ENCODE assay signal across 8 cellular contexts in the genomic region with DNA sequence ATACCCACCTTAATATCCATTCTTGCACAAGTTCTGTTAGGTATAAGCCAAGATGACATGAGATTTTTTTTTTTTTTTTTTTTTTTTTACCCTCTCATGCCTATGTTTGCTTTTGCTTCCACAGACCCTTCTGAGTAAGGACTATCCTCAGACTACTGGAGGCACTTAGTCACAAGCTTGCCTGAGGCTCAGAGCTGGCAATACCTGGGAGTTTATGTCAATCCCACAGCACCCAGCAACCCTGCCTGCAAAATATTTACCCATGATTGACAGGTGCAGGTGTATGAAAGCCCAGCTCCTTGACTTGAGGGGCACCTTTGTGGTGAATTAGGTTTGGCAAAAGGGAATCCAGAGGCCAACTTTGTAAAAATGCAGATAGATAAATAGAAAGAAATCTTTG. TPM values are rescaled to one million over a fixed set of nuclear protein-coding genes. Genes with fewer than 3 reads are reported as not detected.
DNase-seq lines count a peak whose midpoint lies in the region; ATAC-seq and TF ChIP-seq lines count a peak whose summit lies in the region.
"Not testable (repeated sequence)": the region's sequence is repeated elsewhere in the genome, so short reads cannot be mapped to it uniquely, and the experiment has no call there.
"Had no signal": no experiment of that assay in that cellular context is flagged by ENCODE, and none has a peak within 500 bp of the region (broad histone marks: within the 10 kb centered on the region; RNA-seq: fewer than 3 reads in every experiment).

No MANE protein-coding gene starts in this region.

- H3F3A ChIP-seq in PC-9 (ENCODE audit: insufficient read depth, low read depth), result not testable (repeated sequence)

- not testable (repeated sequence) for H3K9me3 ChIP-seq in PC-9 (ENCODE audit: insufficient read depth, low read depth); mammary epithelial cell (replicated peaks; ENCODE audit: insufficient read depth, low read length); lung (ENCODE audit: control insufficient read depth in 2 of 2, insufficient read depth in 1 of 2, low read length in 1 of 2)

- not testable (repeated sequence) for H3K9me2 ChIP-seq in PC-9 (ENCODE audit: insufficient read depth)

- H2AFZ ChIP-seq in PC-9; mammary epithelial cell (ENCODE audit: low read depth, low read length): not testable (repeated sequence)

- H3K9ac ChIP-seq in mammary epithelial cell (ENCODE audit: insufficient read depth, low read length), result not testable (repeated sequence)

- H3K27ac ChIP-seq in PC-9; mammary epithelial cell (ENCODE audit: insufficient read depth, low read depth, low read length); lung (ENCODE audit: low read depth in 1 of 2, low read length in 1 of 2): not testable (repeated sequence)

- dilution Hi-C loops in mammary epithelial cell (cut with HindIII; ENCODE audit: low sequenced_read_pairs), result not testable (repeated sequence)

- ATAC-seq in lung (ENCODE audit: insufficient read depth, low FRiP score), result not testable (repeated sequence)

- peak; percentile 9 for DNase-seq in NCI-H748 (lab: John Stamatoyannopoulos, UW; ENCODE audit: unreplicated experiment)
- DNase-seq in PC-9, result peak; percentile 31 to 77
- DNase-seq in mammary epithelial cell, result peak; percentile 6
- peak; percentile 35 for DNase-seq in kidney tubule cell (ENCODE audit: low spot score)
- peak; percentile 47 for DNase-seq in lung (ENCODE audit: low spot score)
- DNase-seq in renal cortical epithelial cell (ENCODE audit: low read depth), result peak; percentile 4

- not testable (repeated sequence) for H3K79me2 ChIP-seq in PC-9 (ENCODE audit: low read depth); mammary epithelial cell (ENCODE audit: insufficient read depth, low read length)

- not testable (repeated sequence) for TF ChIP-seq CTCF in PC-9 (conservative IDR thresholded peaks at IDR 0.05); mammary epithelial cell (conservative IDR thresholded peaks at IDR 0.05 in 1 of 2, IDR thresholded peaks at IDR 0.05 in 1 of 2; ENCODE audit: extremely low read depth in 1 of 2, insufficient read depth in 1 of 2, low read depth in 1 of 2, low read length in 2 of 2); lung (IDR thresholded peaks at IDR 0.05; ENCODE audit: control extremely low read depth, extremely low read depth)

- not testable (repeated sequence) for H3K4me2 ChIP-seq in PC-9; mammary epithelial cell (ENCODE audit: insufficient read depth, low read depth, low read length)

- H3K27me3 ChIP-seq in PC-9 (ENCODE audit: insufficient read depth, low read depth); mammary epithelial cell (ENCODE audit: insufficient read depth, low read length); lung (ENCODE audit: control insufficient read depth, insufficient read depth): not testable (repeated sequence)

- CTCF ChIA-PET in PC-9 (lab: Charles Lee); mammary epithelial cell (lab: Charles Lee; ENCODE audit: low non-redundant PET): not testable (repeated sequence)

- intact Hi-C loops in PC-9 (cut with micrococcal nuclease; ENCODE audit: unreplicated experiment); mammary epithelial cell (cut with micrococcal nuclease): not testable (repeated sequence)

- H4K20me1 ChIP-seq in PC-9 (ENCODE audit: insufficient read depth); mammary epithelial cell (ENCODE audit: insufficient read depth, low read length): not testable (repeated sequence)

- H3K4me1 ChIP-seq in PC-9 (replicated peaks; ENCODE audit: insufficient read depth); mammary epithelial cell (ENCODE audit: insufficient read depth, low read length); lung (ENCODE audit: control insufficient read depth in 2 of 2, insufficient read depth in 2 of 2, low read length in 2 of 2): not testable (repeated sequence)

- BruUV-seq in PC-9 (replicated peaks; lab: Mats Ljungman, UMichigan); mammary epithelial cell (replicated peaks; lab: Mats Ljungman, UMichigan): not testable (repeated sequence)

- in situ Hi-C loops in mammary epithelial cell (cut with MboI; ENCODE audit: low sequenced_read_pairs in 2 of 2), result not testable (repeated sequence)

- not testable (repeated sequence) for H3K4me3 ChIP-seq in PC-9; mammary epithelial cell (replicated peaks in 1 of 3; ENCODE audit: insufficient read depth in 1 of 3, low read depth in 2 of 3, low read length in 3 of 3); lung

- not testable (repeated sequence) for H3K36me3 ChIP-seq in PC-9 (ENCODE audit: low read depth); mammary epithelial cell (ENCODE audit: insufficient read depth, low read length); lung (ENCODE audit: control insufficient read depth in 2 of 2, insufficient read depth in 2 of 2, low read length in 2 of 2)

- POLR2A ChIA-PET in PC-9 (lab: Charles Lee; ENCODE audit: unreplicated experiment), result not testable (repeated sequence)

RNA-seq across cellular contexts. Expression of a gene that starts 11.7 kb away (rescaled TPM):
- total RNA-seq in PC-9 (2021) (1,333 and 3,235 TPM in 2 replicates), mammary epithelial cell (1,000 to 10,000 TPM in 1 of 2 donors, under 1 TPM in 1; under 0.01 to 1,042 TPM), lung (1,000 to 10,000 TPM in 1 of 2 donors, under 1 TPM in 1; under 0.01 to 3,134 TPM), renal cortical epithelial cell (under 0.01 TPM in 2 replicates)
- polyA plus RNA-seq in mammary epithelial cell (not detected), lung (not detected)
- under 0.01 TPM for polyA minus RNA-seq in mammary epithelial cell
- polyA plus RNA-seq: BJ; CD4-positive, alpha-beta memory T cell had no signal

Comparison
In these comparisons a context has a peak if more than half of its experiments do, and no peak if none do; other contexts are left out.
1. DNase-seq: peak in every context shown above with its lines; median percentile 54 in PC-9; 47 in lung; 35 in kidney tubule cell; 9 in NCI-H748; 6 in mammary epithelial cell; 4 in renal cortical epithelial cell.